In the genomic region with DNA sequence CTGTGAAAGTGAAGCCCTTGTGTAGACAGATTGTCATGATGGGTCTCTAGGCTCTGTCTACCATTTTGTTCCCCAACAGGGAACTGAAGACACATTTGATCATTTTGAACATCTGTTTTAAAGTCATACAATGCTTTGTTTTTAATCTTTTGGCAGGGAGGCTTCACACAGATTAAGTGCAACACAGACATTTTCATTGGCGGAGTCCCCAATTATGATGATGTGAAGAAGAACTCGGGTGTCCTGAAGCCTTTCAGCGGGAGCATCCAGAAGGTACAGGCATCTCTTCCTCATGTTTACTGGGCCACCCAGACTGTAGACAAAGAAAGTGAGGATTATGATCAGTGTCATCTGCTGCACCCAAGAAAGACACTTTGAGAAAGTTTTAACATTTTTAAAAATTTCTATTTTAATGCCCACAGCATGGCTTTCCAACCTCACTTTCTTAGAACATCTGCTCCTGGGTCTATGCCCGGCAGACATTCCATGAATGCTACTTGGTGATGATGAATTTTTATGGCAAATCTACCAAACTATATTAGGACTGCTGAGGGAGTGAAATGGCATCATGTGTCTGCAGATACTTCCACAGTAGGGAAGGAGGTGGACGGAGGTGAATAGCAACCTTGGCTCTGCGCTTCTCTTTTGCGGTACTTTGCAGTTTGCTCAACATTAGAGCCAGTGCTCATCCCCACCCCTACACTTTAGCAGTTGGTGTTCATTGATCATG, we compare ENCODE assay signal across 29 cellular contexts.
DNase-seq lines count a peak whose midpoint lies in the region; ATAC-seq and TF ChIP-seq lines count a peak whose summit lies in the region.
"Had no signal": no experiment of that assay in that cellular context is flagged by ENCODE, and none has a peak within 500 bp of the region (broad histone marks: within the 10 kb centered on the region; RNA-seq: fewer than 3 reads in every experiment).

No MANE protein-coding gene starts in this region.

- peaks cover 11% of the 10 kb centered on the region for H3K9me1 ChIP-seq in IMR-90 (ENCODE audit: insufficient read depth, low read length)

- peak overlapping the region; percentile 36; the same call in 1 of the 2 replicates for H2AK5ac ChIP-seq in IMR-90 (ENCODE audit: low read depth, low read length)

- H3K4me3 ChIP-seq in AG10803 (ENCODE audit: low read length) = no peak overlapping the region
- H3K4me3 ChIP-seq in IMR-90 (ENCODE audit: insufficient read depth, low read depth, low read length) = no peak overlapping the region
- no peak overlapping the region for H3K4me3 ChIP-seq in esophagus muscularis mucosa
- H3K4me3 ChIP-seq in H7 (ENCODE audit: insufficient read depth, low read depth, low read length) = no peak overlapping the region

- no peak overlapping the region for H4K5ac ChIP-seq in IMR-90 (ENCODE audit: low read depth, low read length)

- no peak for TF ChIP-seq CTCF in AG10803 (conservative IDR thresholded peaks at IDR 0.05; ENCODE audit: low read length)
- no peak for TF ChIP-seq CTCF in IMR-90 (conservative IDR thresholded peaks at IDR 0.05; ENCODE audit: low read depth, low read length)
- TF ChIP-seq CTCF in esophagus muscularis mucosa (IDR thresholded peaks at IDR 0.05) = no peak
- no peak for TF ChIP-seq CTCF in nephron (IDR thresholded peaks at IDR 0.05; ENCODE audit: unreplicated experiment in 3 of 3)

- H3K27me3 ChIP-seq in IMR-90 (ENCODE audit: control insufficient read depth, insufficient read depth, low read length) (peaks cover 6% of the 10 kb centered on the region), esophagus muscularis mucosa (no peaks in the 10 kb centered on the region), H7 (ENCODE audit: control insufficient read depth, insufficient read depth, low read length) (no peaks in the 10 kb centered on the region; the same call in 1 of the 2 replicates)

- H2BK20ac ChIP-seq in IMR-90 (ENCODE audit: low read depth, low read length) = no peak overlapping the region

- H3K36me3 ChIP-seq in IMR-90 (ENCODE audit: control insufficient read depth, insufficient read depth, low read length) (no peaks in the 10 kb centered on the region), esophagus muscularis mucosa (no peaks in the 10 kb centered on the region), H7 (replicated peaks; ENCODE audit: control insufficient read depth, insufficient read depth, low read length) (no peaks in the 10 kb centered on the region)

- intact Hi-C loops in IMR-90 (cut with micrococcal nuclease) (no loop called here), esophagus muscularis mucosa (cut with DNase I) (no loop called here)

- no peak overlapping the region for H3K4me3 Mint-ChIP-seq in nephron
- H3K4me3 Mint-ChIP-seq: activated T-cell treated with anti-CD3 and anti-CD28 coated beads, Interleukin-2, amount 50 U/mL, for 72 hours; CD4-positive, CD25-positive, alpha-beta regulatory T cell; natural killer cell; WTC11 had no signal

- H3K27ac Mint-ChIP-seq in nephron = peak overlapping the region in 2 of 3 experiments; percentile 91 to 92
- H3K27ac Mint-ChIP-seq: activated T-cell treated with anti-CD3 and anti-CD28 coated beads, Interleukin-2, amount 50 U/mL, for 72 hours; CD4-positive, CD25-positive, alpha-beta regulatory T cell; natural killer cell; WTC11 had no signal

- H2BK15ac ChIP-seq in IMR-90 (ENCODE audit: low read depth, low read length) = no peak overlapping the region

- H2BK120ac ChIP-seq in IMR-90 (ENCODE audit: low read depth, low read length) = peak overlapping the region; percentile 13; the same call in 1 of the 2 replicates

- no peak overlapping the region for H2BK5ac ChIP-seq in IMR-90 (ENCODE audit: low read depth, low read length, poor library complexity, severe bottlenecking)

- H2AFZ ChIP-seq in IMR-90 (replicated peaks; ENCODE audit: low read length, poor library complexity) = peak overlapping the region; percentile 40
- H2AFZ ChIP-seq: parathyroid adenoma had no signal

- ATAC-seq in IMR-90 (ENCODE audit: low read depth) (peak; percentile 21), HG02623 (IDR thresholded peaks at IDR 0.05; ENCODE audit: unreplicated experiment) (no peak)
- ATAC-seq: activated T-cell treated with anti-CD3 and anti-CD28 coated beads, Interleukin-2, amount 50 U/mL, for 72 hours; natural killer cell; Panc1; WTC11 had no signal

- H3K4me1 Mint-ChIP-seq in nephron = peaks cover 39% of the 10 kb centered on the region
- H3K4me1 Mint-ChIP-seq: CD4-positive, CD25-positive, alpha-beta regulatory T cell; natural killer cell had no signal

- CTCF ChIA-PET in IMR-90 (lab: Yijun Ruan, JAX) = interaction anchor here (1.1 to 2.5 kb wide), 2 partner anchors 52 to 375 kb away, joined by 4 to 9 read pairs; no protein-coding TSS in a partner anchor

- H3K27me3 Mint-ChIP-seq in nephron (ENCODE audit: low read depth) = no peaks in the 10 kb centered on the region

- no peaks in the 10 kb centered on the region for H3K9me3 ChIP-seq in IMR-90 (ENCODE audit: control insufficient read depth, insufficient read depth, low read length)
- H3K9me3 ChIP-seq in esophagus muscularis mucosa = no peaks in the 10 kb centered on the region

- H3K56ac ChIP-seq in IMR-90 (ENCODE audit: extremely low read depth, insufficient read depth, low read length) = no peak overlapping the region

- no peak overlapping the region for H3K23ac ChIP-seq in IMR-90 (ENCODE audit: low read depth, low read length)

- H3K4ac ChIP-seq in IMR-90 (ENCODE audit: low read depth, low read length) = no peak overlapping the region

- no TSS peak for BruUV-seq in IMR-90 (replicated peaks; lab: Mats Ljungman, UMichigan)

- peaks cover 24% of the 10 kb centered on the region for H3K4me1 ChIP-seq in IMR-90 (ENCODE audit: control insufficient read depth, insufficient read depth, low read length)
- H3K4me1 ChIP-seq in esophagus muscularis mucosa = peaks cover 14 to 43% (median 31%) of the 10 kb centered on the region in 4 donors
- H3K4me1 ChIP-seq: parathyroid adenoma had no signal

- H3K27ac ChIP-seq in IMR-90 (ENCODE audit: insufficient read depth, low read length) (no peak overlapping the region), esophagus muscularis mucosa (replicated peaks in 1 of 4) (peak overlapping the region in 3 of 4 donors; percentile 28 to 73 (median 48)), caudate nucleus (ENCODE audit: low read depth, low read length) (no peak overlapping the region)
- H3K27ac ChIP-seq: parathyroid adenoma had no signal

- no peak for TF ChIP-seq POLR2A in IMR-90 (IDR thresholded peaks at IDR 0.05; ENCODE audit: low read depth, low read length)
- TF ChIP-seq POLR2A in esophagus muscularis mucosa (IDR thresholded peaks at IDR 0.05; ENCODE audit: low read depth) = no peak

- no peak for TF ChIP-seq EP300 in esophagus muscularis mucosa (IDR thresholded peaks at IDR 0.05)

- H3K79me1 ChIP-seq in IMR-90 (ENCODE audit: low read depth in 1 of 2, low read length in 2 of 2) = no peaks in the 10 kb centered on the region

- H3K9ac ChIP-seq in IMR-90 (ENCODE audit: low read depth, low read length) = no peak overlapping the region
- H3K9ac ChIP-seq: parathyroid adenoma had no signal

- peak overlapping the region; percentile 44; the same call in 1 of the 2 replicates for H3K14ac ChIP-seq in IMR-90 (replicated peaks; ENCODE audit: low read depth, low read length)

- DNase-seq in AG10803 (ENCODE audit: low read depth) (peak; percentile 86), IMR-90 (peak; percentile 48), esophagus muscularis mucosa (ENCODE audit: extremely low spot score) (no peak), H7 (no peak), caudate nucleus (lab: John Stamatoyannopoulos, UW) (no peak), G401 (ENCODE audit: low spot score) (no peak)
- DNase-seq: ACHN; activated CD4-positive, alpha-beta T cell treated with anti-CD3 and anti-CD28 coated beads, Interleukin-2, amount 50 U/mL, for 1 hour; activated naive CD4-positive, alpha-beta T cell treated with Interleukin-2 at 50 U/mL for 16 hours; activated T-cell treated with anti-CD3 and anti-CD28 coated beads, Interleukin-2, amount 50 U/mL, for 72 hours; amygdala; CD4-positive, CD25-positive, alpha-beta regulatory T cell; central memory CD4-positive, alpha-beta T cell; dermis blood vessel endothelial cell; kidney; midbrain; natural killer cell; NCI-H1105; NCI-H187 treated with DMSO at 0.1 percent for 48 hours; NCI-H524 treated with DMSO at 0.1 percent for 48 hours; SHP77 treated with DMSO at 0.1 percent for 48 hours; stimulated activated CD4-positive, alpha-beta T cell treated with anti-CD3 and anti-CD28 coated beads, Interleukin-4, amount 100 ng/mL, for 1 hour; SW 1271; T1000 had no signal

- no peaks in the 10 kb centered on the region for H3K9me3 Mint-ChIP-seq in nephron
- H3K9me3 Mint-ChIP-seq: activated T-cell treated with anti-CD3 and anti-CD28 coated beads, Interleukin-2, amount 50 U/mL, for 72 hours; natural killer cell; WTC11 had no signal

- H3K36me3 Mint-ChIP-seq in nephron (ENCODE audit: low read depth) = no peaks in the 10 kb centered on the region
- H3K36me3 Mint-ChIP-seq: CD4-positive, CD25-positive, alpha-beta regulatory T cell; natural killer cell; WTC11 had no signal

- H3K18ac ChIP-seq in IMR-90 (ENCODE audit: low read depth, low read length) = no peak overlapping the region; the same call in 1 of the 2 replicates

- no peak for TF ChIP-seq RAD21 in IMR-90 (IDR thresholded peaks at IDR 0.05; ENCODE audit: low read length)

- H4K20me1 ChIP-seq in IMR-90 (ENCODE audit: insufficient read depth, low read length) = peaks cover 6% of the 10 kb centered on the region; the same call in 1 of the 2 replicates

- H4K8ac ChIP-seq in IMR-90 (ENCODE audit: low read depth in 2 of 2, low read length in 2 of 2) = no peak overlapping the region

- POLR2A ChIA-PET in IMR-90 (lab: Charles Lee; ENCODE audit: unreplicated experiment) = no interaction called here

- no peak overlapping the region for H4K91ac ChIP-seq in IMR-90 (ENCODE audit: insufficient read depth, low read depth, low read length)

- dilution Hi-C loops in IMR-90 (cut with HindIII; ENCODE audit: low sequenced_read_pairs, unreplicated experiment) = no loop called here

- in situ Hi-C loops in IMR-90 (cut with MboI; ENCODE audit: low sequenced_read_pairs) (loop anchor here (5.0 kb wide), 1 partner anchor 372 kb away; no protein-coding TSS in a partner anchor), G401 (cut with HindIII; ENCODE audit: low sequenced_read_pairs) (no loop called here)

- H2AK9ac ChIP-seq in IMR-90 (replicated peaks; ENCODE audit: low read depth, low read length, poor library complexity) = no peak overlapping the region

- no CpG with 5 or more reads among the region's 7 CpGs for WGBS in IMR-90 (ENCODE audit: extremely low coverage in 2 of 2, insufficient read length in 1 of 2), 2 experiments
- WGBS in esophagus muscularis mucosa = 78% methylated on average over 7 of the region's 7 CpGs

- H3K4me2 ChIP-seq in IMR-90 (ENCODE audit: low read depth, low read length) = no peak overlapping the region

TF ChIP-seq in IMR-90, 13 proteins besides CTCF, POLR2A, EP300 and RAD21 (continues in another document):
- TF ChIP-seq RCOR1 (IDR thresholded peaks at IDR 0.05; ENCODE audit: insufficient replicate concordance, low read length) (no peak), MAFK (IDR thresholded peaks at IDR 0.05; ENCODE audit: low read depth, low read length) (no peak), SMC3 (IDR thresholded peaks at IDR 0.05; ENCODE audit: low read depth, low read length) (no peak)

Comparison
In these comparisons a context has a peak if more than half of its experiments do, and no peak if none do; other contexts are left out.
1. DNase-seq: peak in AG10803 (single experiment) and IMR-90 (single experiment); none in esophagus muscularis mucosa (single experiment), H7 (single experiment), caudate nucleus (0 of 61) and G401 (single experiment).
2. H3K27ac ChIP-seq: peak in esophagus muscularis mucosa (3 of 4); none in IMR-90 (single experiment) and caudate nucleus (single experiment).